ENCODE assay signal across 9 cellular contexts in genomic region chr1:9590201-9590600, GRCh38. TPM values are rescaled to one million over a fixed set of nuclear protein-coding genes. Genes with fewer than 3 reads are reported as not detected.
DNase-seq lines count a peak whose midpoint lies in the region; FAIRE-seq and TF ChIP-seq lines count a peak whose summit lies in the region.
"Had no signal": no experiment of that assay in that cellular context is flagged by ENCODE, and none has a peak within 500 bp of the region (broad histone marks: within the 10 kb centered on the region; RNA-seq: fewer than 3 reads in every experiment).

No MANE protein-coding gene starts in this region.

- H3K9ac ChIP-seq in Karpas-422 (ENCODE audit: low read length), result peak overlapping the region; percentile 70

- TF ChIP-seq EP300 in suprapubic skin (IDR thresholded peaks at IDR 0.05), result no peak

- H3K36me3 ChIP-seq in Karpas-422 (ENCODE audit: insufficient read depth, low read length), result peaks cover 4% of the 10 kb centered on the region; the same call in 1 of the 2 replicates
- no peaks in the 10 kb centered on the region for H3K36me3 ChIP-seq in bronchial epithelial cell (ENCODE audit: control insufficient read depth, insufficient read depth, low read length)
- no peaks in the 10 kb centered on the region for H3K36me3 ChIP-seq in neuron (ENCODE audit: insufficient read depth, low read length)
- H3K36me3 ChIP-seq in suprapubic skin, result no peaks in the 10 kb centered on the region

- WGBS in suprapubic skin, result 55% methylated on average over 5 of the region's 7 CpGs

- no peaks in the 10 kb centered on the region for H3K9me3 ChIP-seq in Karpas-422 (ENCODE audit: low read length)
- no peaks in the 10 kb centered on the region for H3K9me3 ChIP-seq in neuron (ENCODE audit: low read length)
- no peaks in the 10 kb centered on the region for H3K9me3 ChIP-seq in suprapubic skin

- peaks cover 56% of the 10 kb centered on the region for H4K20me1 ChIP-seq in Karpas-422 (ENCODE audit: insufficient read depth, low read depth, low read length)

- H3K4me3 ChIP-seq in Karpas-422 (ENCODE audit: low read length) (peak overlapping the region; percentile 75), bronchial epithelial cell (ENCODE audit: low read depth, low read length) (no peak overlapping the region), neuron (ENCODE audit: low read length) (peak overlapping the region; percentile 89), suprapubic skin (no peak overlapping the region)

- TF ChIP-seq CTCF in bronchial epithelial cell (IDR thresholded peaks at IDR 0.05; ENCODE audit: insufficient read depth, low read length, severe bottlenecking) (no peak), suprapubic skin (IDR thresholded peaks at IDR 0.05) (no peak)

- peaks cover 62% of the 10 kb centered on the region for H3K79me2 ChIP-seq in Karpas-422 (ENCODE audit: low read length)

- peak overlapping the region; percentile 39 for H3K27ac ChIP-seq in Karpas-422 (ENCODE audit: low read length)
- no peak overlapping the region for H3K27ac ChIP-seq in suprapubic skin

- H3K27me3 ChIP-seq in Karpas-422 (ENCODE audit: low read length) (no peaks in the 10 kb centered on the region), bronchial epithelial cell (ENCODE audit: control insufficient read depth, insufficient read depth, low read length) (no peaks in the 10 kb centered on the region), neuron (ENCODE audit: insufficient read depth, low read length) (no peaks in the 10 kb centered on the region), suprapubic skin (no peaks in the 10 kb centered on the region)

- no peak for TF ChIP-seq POLR2A in suprapubic skin (IDR thresholded peaks at IDR 0.05)

- H3K4me1 ChIP-seq in Karpas-422 (ENCODE audit: low read length) (peaks cover 47% of the 10 kb centered on the region), neuron (ENCODE audit: insufficient read depth, low read length) (peaks cover 53% of the 10 kb centered on the region), suprapubic skin (peaks cover 55% of the 10 kb centered on the region)

- peak overlapping the region; percentile 86 for H3K4me2 ChIP-seq in Karpas-422 (ENCODE audit: low read depth, low read length, poor library complexity, severe bottlenecking)

- peak; percentile 61 for DNase-seq in NCI-H82 (lab: John Stamatoyannopoulos, UW)
- DNase-seq in NCI-H82 treated with DMSO at 0.1 percent for 48 hours (lab: John Stamatoyannopoulos, UW; ENCODE audit: unreplicated experiment), result no peak
- DNase-seq in Karpas-422, result no peak
- DNase-seq in bronchial epithelial cell (ENCODE audit: low read depth), result no peak
- no peak for DNase-seq in suprapubic skin (ENCODE audit: low spot score in 2 of 2)
- DNase-seq in COR-L47 (lab: John Stamatoyannopoulos, UW), result no peak
- no peak for DNase-seq in anterior cingulate cortex (lab: John Stamatoyannopoulos, UW)

- peak; percentile 81 for FAIRE-seq in bronchial epithelial cell (lab: Jason Lieb, UNC)
- FAIRE-seq: islet of Langerhans had no signal

- H2AFZ ChIP-seq in Karpas-422 (ENCODE audit: low read length) (no peak overlapping the region), neuron (ENCODE audit: low read depth, low read length) (no peak overlapping the region)

- no peaks in the 10 kb centered on the region for H3K9me2 ChIP-seq in Karpas-422 (replicated peaks; ENCODE audit: insufficient read depth, low read length)

RNA-seq across cellular contexts. Expression of gene TMEM201, which starts 1.5 kb away (rescaled TPM):
- 9.3 and 12.2 TPM in 2 replicates for total RNA-seq in Karpas-422 (2014; rRNA removed; shearing (Covaris generic); ENCODE audit: low replicate concordance)
- 1.2 and 1.8 TPM in 2 replicates for total RNA-seq in bronchial epithelial cell
- 10 to 100 TPM; 11.6 to 14.6 (median 11.9) TPM for total RNA-seq in suprapubic skin

RNA-seq across cellular contexts. Expression of gene SLC25A33, which starts 50.9 kb away (rescaled TPM):
- total RNA-seq in Karpas-422 (2014; rRNA removed; shearing (Covaris generic); ENCODE audit: low replicate concordance), result 19.7 and 25.2 TPM in 2 replicates
- 4.7 and 9.5 TPM in 2 replicates for total RNA-seq in bronchial epithelial cell
- 1 to 10 TPM; 2.3 to 9.7 (median 5.3) TPM for total RNA-seq in suprapubic skin

Comparison
In these comparisons a context has a peak if more than half of its experiments do, and no peak if none do; other contexts are left out.
1. H3K4me3 ChIP-seq: peak in Karpas-422 (single experiment) and neuron (single experiment); none in bronchial epithelial cell (single experiment) and suprapubic skin (single experiment).